Comparison of ENCODE assay signal across 19 cellular contexts in the genomic region with DNA sequence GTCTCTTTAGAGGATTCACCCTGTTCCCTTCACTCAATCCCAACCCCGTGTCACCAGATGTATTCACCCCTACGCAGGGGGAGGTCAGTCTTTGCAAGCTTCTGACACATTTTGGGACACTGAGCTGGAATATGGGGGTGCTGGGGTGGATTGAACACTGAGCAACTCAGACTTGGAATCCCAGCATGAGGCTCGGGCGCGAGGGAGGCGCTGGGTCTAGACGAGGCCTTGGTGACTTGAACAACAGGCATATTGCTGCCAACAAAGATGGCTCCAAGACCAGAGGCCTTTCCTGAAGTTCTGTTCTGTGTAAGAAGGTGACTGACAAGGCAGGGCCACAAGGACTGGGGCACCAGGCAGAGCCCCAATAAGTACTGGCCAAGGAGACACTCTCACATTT. TPM values are rescaled to one million over a fixed set of nuclear protein-coding genes. Genes with fewer than 3 reads are reported as not detected.
DNase-seq lines count a peak whose midpoint lies in the region; TF ChIP-seq lines count a peak whose summit lies in the region.
"Had no signal": no experiment of that assay in that cellular context is flagged by ENCODE, and none has a peak within 500 bp of the region (broad histone marks: within the 10 kb centered on the region; RNA-seq: fewer than 3 reads in every experiment).

No MANE protein-coding gene starts in this region.

- intact Hi-C loops in OCI-LY7 (cut with micrococcal nuclease; ENCODE audit: unreplicated experiment) (no loop called here), left ventricle myocardium inferior (cut with micrococcal nuclease) (no loop called here)

- TF ChIP-seq CTCF in OCI-LY7 (conservative IDR thresholded peaks at IDR 0.05; ENCODE audit: low read length) (no peak), neural crest cell (conservative IDR thresholded peaks at IDR 0.05) (no peak), osteoblast (IDR thresholded peaks at IDR 0.05; ENCODE audit: extremely low read depth, low read depth, low read length) (no peak), left ventricle myocardium inferior (IDR thresholded peaks at IDR 0.05; ENCODE audit: borderline replicate concordance) (no peak)

- BruUV-seq in OCI-LY7 (replicated peaks; lab: Mats Ljungman, UMichigan) = no TSS peak

- H3K4me2 ChIP-seq in OCI-LY7 (ENCODE audit: low read length) (peak overlapping the region; percentile 53), osteoblast (ENCODE audit: insufficient read depth, low read length) (no peak overlapping the region)
- H3K4me2 ChIP-seq: A549; BLaER1 treated with 17β-estradiol and CSF1 and Interleukin-3, amounts not matched to agents 10 nM and 100 nM had no signal

- peaks cover 26% of the 10 kb centered on the region for H3K27me3 Mint-ChIP-seq in neural crest cell (ENCODE audit: low read depth)

- POLR2A ChIA-PET in OCI-LY7 (lab: Charles Lee) = no interaction called here

- H3K27ac ChIP-seq in OCI-LY7 (ENCODE audit: low read depth, low read length, poor library complexity, severe bottlenecking) (peak overlapping the region; percentile 83), osteoblast (ENCODE audit: low read depth, low read length) (no peak overlapping the region), left ventricle myocardium inferior (replicated peaks) (no peak overlapping the region)
- H3K27ac ChIP-seq: 22Rv1; A549; BLaER1 treated with 17β-estradiol and CSF1 and Interleukin-3, amounts not matched to agents 10 nM and 100 nM; C4-2B had no signal

- no peaks in the 10 kb centered on the region for H3K9me2 ChIP-seq in OCI-LY7 (ENCODE audit: insufficient read depth, low read length)

- CTCF ChIA-PET in OCI-LY7 (lab: Charles Lee; ENCODE audit: unreplicated experiment) = no interaction called here

- DNase-seq in OCI-LY7 (ENCODE audit: low spot score) (no peak), neural crest cell (ENCODE audit: low read depth, low spot score) (no peak), osteoblast (ENCODE audit: insufficient read length, low spot score, missing footprints) (peak; percentile 18), left ventricle myocardium inferior (no peak), islet precursor cell (no peak), ureter (ENCODE audit: low spot score) (no peak)
- DNase-seq: AML-193; Caco-2; Calu3; CD4-positive, alpha-beta T cell; CD8-positive, alpha-beta T cell; DMS79 treated with DMSO at 0.1 percent for 48 hours; GF-D8 had no signal

- H2AFZ ChIP-seq in OCI-LY7 (ENCODE audit: low read length) = peak overlapping the region; percentile 4; the same call in 1 of the 2 replicates
- no peak overlapping the region for H2AFZ ChIP-seq in osteoblast (ENCODE audit: low read length)

- H3K9me3 ChIP-seq in OCI-LY7 (ENCODE audit: low read length) (no peaks in the 10 kb centered on the region), osteoblast (ENCODE audit: low read depth, low read length) (no peaks in the 10 kb centered on the region), left ventricle myocardium inferior (replicated peaks) (no peaks in the 10 kb centered on the region)
- H3K9me3 ChIP-seq: A549; BLaER1 treated with 17β-estradiol and CSF1 and Interleukin-3, amounts not matched to agents 10 nM and 100 nM; Caco-2 had no signal

- H3K36me3 ChIP-seq in OCI-LY7 (ENCODE audit: insufficient read depth, low read length) (no peaks in the 10 kb centered on the region), osteoblast (ENCODE audit: insufficient read depth, low read length) (no peaks in the 10 kb centered on the region), left ventricle myocardium inferior (no peaks in the 10 kb centered on the region)
- H3K36me3 ChIP-seq: BLaER1 treated with 17β-estradiol and CSF1 and Interleukin-3, amounts not matched to agents 10 nM and 100 nM had no signal

- no peaks in the 10 kb centered on the region for H3K4me1 Mint-ChIP-seq in neural crest cell
- H3K4me1 Mint-ChIP-seq: B cell had no signal

- no peaks in the 10 kb centered on the region for H3K79me2 ChIP-seq in OCI-LY7 (ENCODE audit: insufficient read depth, low read depth, low read length)
- no peaks in the 10 kb centered on the region for H3K79me2 ChIP-seq in osteoblast (ENCODE audit: insufficient read depth, low read length)

- no peak overlapping the region for H3K4me3 Mint-ChIP-seq in neural crest cell
- H3K4me3 Mint-ChIP-seq: B cell; CD4-positive, alpha-beta T cell; CD8-positive, alpha-beta T cell had no signal

- H3K4me1 ChIP-seq in OCI-LY7 (ENCODE audit: insufficient read depth, low read length, poor library complexity, severe bottlenecking) (peaks cover 42% of the 10 kb centered on the region), osteoblast (ENCODE audit: insufficient read depth, low read length) (no peaks in the 10 kb centered on the region), left ventricle myocardium inferior (no peaks in the 10 kb centered on the region)
- H3K4me1 ChIP-seq: A549; BLaER1 treated with 17β-estradiol and CSF1 and Interleukin-3, amounts not matched to agents 10 nM and 100 nM; Caco-2 had no signal

- H3K4me3 ChIP-seq in OCI-LY7 (ENCODE audit: low read depth, low read length, poor library complexity, severe bottlenecking) = no peak overlapping the region
- H3K4me3 ChIP-seq in osteoblast (ENCODE audit: insufficient read depth, low read length) = no peak overlapping the region
- H3K4me3 ChIP-seq in left ventricle myocardium inferior = no peak overlapping the region
- H3K4me3 ChIP-seq: A549; BLaER1 treated with 17β-estradiol and CSF1 and Interleukin-3, amounts not matched to agents 10 nM and 100 nM had no signal

- peak overlapping the region; percentile 45 for H3K27ac Mint-ChIP-seq in neural crest cell (ENCODE audit: unreplicated experiment)
- H3K27ac Mint-ChIP-seq: B cell; CD4-positive, alpha-beta T cell; CD8-positive, alpha-beta T cell had no signal

- H4K20me1 ChIP-seq in OCI-LY7 (ENCODE audit: insufficient read depth, low read length) = no peaks in the 10 kb centered on the region
- no peaks in the 10 kb centered on the region for H4K20me1 ChIP-seq in osteoblast (ENCODE audit: insufficient read depth, low read length)
- H4K20me1 ChIP-seq: BLaER1 treated with 17β-estradiol and CSF1 and Interleukin-3, amounts not matched to agents 10 nM and 100 nM had no signal

- no peaks in the 10 kb centered on the region for H3K36me3 Mint-ChIP-seq in neural crest cell (ENCODE audit: low read depth)
- H3K36me3 Mint-ChIP-seq: CD8-positive, alpha-beta T cell had no signal

- H3K27me3 ChIP-seq in osteoblast (ENCODE audit: insufficient read depth, low read length) (peaks cover 8% of the 10 kb centered on the region), left ventricle myocardium inferior (ENCODE audit: low read depth) (peaks cover 22% of the 10 kb centered on the region)
- H3K27me3 ChIP-seq: BLaER1 treated with 17β-estradiol and CSF1 and Interleukin-3, amounts not matched to agents 10 nM and 100 nM had no signal

- no peaks in the 10 kb centered on the region for H3K9me3 Mint-ChIP-seq in neural crest cell
- H3K9me3 Mint-ChIP-seq: CD4-positive, alpha-beta T cell; CD8-positive, alpha-beta T cell had no signal

RNA-seq across cellular contexts. Expression of a gene that starts 3.0 kb away (rescaled TPM):
- not detected in 2 replicates for total RNA-seq in OCI-LY7 (2014; rRNA removed; shearing (Covaris generic))
- not detected in 2 replicates for total RNA-seq in OCI-LY7 (2022)
- not detected in 2 replicates for total RNA-seq in neural crest cell
- not detected in 2 replicates for total RNA-seq in osteoblast
- not detected for total RNA-seq in left ventricle myocardium inferior
- total RNA-seq in ureter = 1.4 TPM
- total RNA-seq: A172; B cell; Caco-2; Calu3; CD4-positive, alpha-beta T cell; CD8-positive, alpha-beta T cell had no signal

RNA-seq across cellular contexts. Expression of a gene that starts 15.4 kb away (rescaled TPM):
- total RNA-seq in OCI-LY7 (2014; rRNA removed; shearing (Covaris generic)) = not detected in 2 replicates
- not detected in 2 replicates for total RNA-seq in OCI-LY7 (2022)
- not detected in 2 replicates for total RNA-seq in neural crest cell
- not detected in 2 replicates for total RNA-seq in osteoblast
- total RNA-seq in left ventricle myocardium inferior = not detected
- not detected for total RNA-seq in ureter
- total RNA-seq: A172; B cell; Caco-2; Calu3; CD4-positive, alpha-beta T cell; CD8-positive, alpha-beta T cell had no signal

RNA-seq across cellular contexts. Expression of a gene that starts 36.6 kb away (rescaled TPM):
- not detected in 2 replicates for total RNA-seq in OCI-LY7 (2014; rRNA removed; shearing (Covaris generic))
- total RNA-seq in OCI-LY7 (2022) (not detected in 2 replicates), neural crest cell (not detected in 2 replicates), osteoblast (not detected in 2 replicates), left ventricle myocardium inferior (1.6 TPM), ureter (not detected)
- total RNA-seq: A172; B cell; Caco-2; Calu3; CD4-positive, alpha-beta T cell; CD8-positive, alpha-beta T cell had no signal
